Comparison of ENCODE assay signal across 1 cellular context in genomic region chr19:45477713-45478453, GRCh38.
TF ChIP-seq lines count a peak whose summit lies in the region.

No MANE protein-coding gene starts in this region.

TF ChIP-seq in endothelial cell of umbilical vein, 7 proteins besides CTCF, POLR2A, EP300 and RAD21:
- TF ChIP-seq JUN (IDR thresholded peaks at IDR 0.05; ENCODE audit: borderline replicate concordance, insufficient read depth, insufficient read length, low read depth) (peak; percentile 21), EZH2 (IDR thresholded peaks at IDR 0.05; ENCODE audit: borderline replicate concordance, low read depth, low read length, severe bottlenecking) (no peak), FOS (IDR thresholded peaks at IDR 0.05; ENCODE audit: borderline replicate concordance, insufficient read depth, low read length) (peak; percentile 50), POLR2AphosphoS5 (IDR thresholded peaks at IDR 0.05; ENCODE audit: insufficient read depth, low read depth, low read length) (no peak), MAX (IDR thresholded peaks at IDR 0.05; ENCODE audit: insufficient read depth, insufficient read length) (no peak), MYC (IDR thresholded peaks at IDR 0.05; ENCODE audit: low read depth, low read length) (no peak)
